In the genomic region with DNA sequence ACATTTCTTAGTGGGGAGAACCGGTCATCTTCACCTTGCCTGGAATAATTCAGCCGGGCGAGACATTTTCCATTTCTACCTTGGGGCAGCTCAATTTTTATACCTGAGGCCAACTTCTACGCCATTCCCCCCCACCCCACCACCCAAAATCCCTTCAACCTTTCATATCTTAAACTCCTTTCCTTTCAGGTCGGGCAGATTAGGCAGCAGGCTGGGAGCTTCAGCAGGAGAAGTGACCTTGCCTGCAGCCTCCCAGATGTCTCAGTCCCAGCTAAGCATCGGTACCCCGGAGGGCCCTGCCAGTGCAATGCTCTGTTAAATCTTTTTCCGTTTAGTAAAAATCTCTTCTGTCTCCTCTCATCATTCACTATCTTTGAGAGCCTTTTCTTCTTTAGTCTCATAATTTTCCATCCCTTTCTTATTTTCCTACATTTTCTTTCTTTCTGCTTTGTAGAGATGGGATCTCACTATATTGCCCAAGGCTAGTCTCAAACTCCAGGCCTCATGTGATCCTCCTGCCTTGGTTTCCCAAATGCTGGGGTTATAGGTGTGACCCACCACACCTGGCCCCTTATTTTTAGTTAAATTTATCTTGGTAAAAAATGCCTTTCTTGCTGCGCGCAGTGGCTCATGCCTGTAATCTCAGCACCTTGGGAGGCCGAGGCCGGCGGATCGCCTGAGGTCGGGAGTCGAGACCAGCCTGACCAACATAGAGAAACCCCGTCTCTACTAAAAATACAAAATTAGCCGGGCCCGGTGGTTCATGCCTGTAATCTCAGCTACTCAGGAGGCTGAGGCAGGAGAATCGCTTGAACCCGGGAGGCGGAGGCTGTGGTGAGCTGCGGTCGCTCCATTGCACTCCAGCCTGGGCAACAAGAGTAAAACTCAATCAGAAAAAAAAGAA, we compare ENCODE assay signal across 8 cellular contexts. TPM values are rescaled to one million over a fixed set of nuclear protein-coding genes. Genes with fewer than 3 reads are reported as not detected.
DNase-seq lines count a peak whose midpoint lies in the region; ATAC-seq and TF ChIP-seq lines count a peak whose summit lies in the region.

No MANE protein-coding gene starts in this region.

- TF ChIP-seq CTCF in astrocyte of the cerebellum (IDR thresholded peaks at IDR 0.05; ENCODE audit: low read depth, low read length, missing control alignments) = no peak
- TF ChIP-seq CTCF in testis (IDR thresholded peaks at IDR 0.05) = no peak

- H3K4me3 ChIP-seq in astrocyte of the cerebellum (ENCODE audit: low read depth, low read length) = peak overlapping the region; percentile 97
- peak overlapping the region; percentile 52 to 61 for H3K4me3 ChIP-seq in testis

- in situ Hi-C loops in astrocyte of the cerebellum (cut with HindIII; ENCODE audit: low sequenced_read_pairs) = no loop called here

- no peak for TF ChIP-seq POLR2A in testis (IDR thresholded peaks at IDR 0.05)

- H3K36me3 ChIP-seq in testis (ENCODE audit: low read depth, missing control alignments) = no peaks in the 10 kb centered on the region

- H3K9me3 ChIP-seq in testis = no peaks in the 10 kb centered on the region

- intact Hi-C loops in testis (cut with DNase I; ENCODE audit: low total_unique reads) = loop anchor here (10.0 kb wide), 1 partner anchor 60 kb away; no protein-coding TSS in a partner anchor

- ATAC-seq in GM18858 (IDR thresholded peaks at IDR 0.05; ENCODE audit: unreplicated experiment) = no peak

- peaks cover 5% of the 10 kb centered on the region for H3K4me1 ChIP-seq in testis

- no peaks in the 10 kb centered on the region for H3K27me3 ChIP-seq in testis

- DNase-seq in activated CD8-positive, alpha-beta memory T cell treated with anti-CD3 and anti-CD28 coated beads for 24 hours = peak; percentile 62
- DNase-seq in activated CD8-positive, alpha-beta memory T cell treated with anti-CD3 and anti-CD28 coated beads, Interleukin-2, amount 50 U/mL, for 4 hours = no peak
- DNase-seq in astrocyte of the cerebellum (ENCODE audit: low read depth) = no peak
- peak; percentile 15 for DNase-seq in left kidney (ENCODE audit: low read depth, low spot score)
- no peak for DNase-seq in testis
- DNase-seq in SHP77 (lab: John Stamatoyannopoulos, UW) = no peak
- DNase-seq in T-helper 9 cell = no peak

- WGBS in testis, 2 donors = 27 to 38% methylated on average over 24 of the region's 24 CpGs

- H3K27ac ChIP-seq in testis = peak overlapping the region; percentile 71 to 85

RNA-seq across cellular contexts. Expression of a gene that starts 1.2 kb away (rescaled TPM):
- total RNA-seq in testis = 10 to 100 TPM; 11.0 to 25.7 TPM
- 22.3 TPM for polyA plus RNA-seq in testis (ENCODE audit: insufficient read depth, low read depth, low replicate concordance)

Comparison
In these comparisons a context has a peak if more than half of its experiments do, and no peak if none do; other contexts are left out.
1. DNase-seq: peak in activated CD8-positive, alpha-beta memory T cell treated with anti-CD3 and anti-CD28 coated beads for 24 hours (single experiment) and left kidney (single experiment); none in activated CD8-positive, alpha-beta memory T cell treated with anti-CD3 and anti-CD28 coated beads, Interleukin-2, amount 50 U/mL, for 4 hours (single experiment), astrocyte of the cerebellum (single experiment), testis (single experiment), SHP77 (0 of 2) and T-helper 9 cell (single experiment).